8 cellular contexts compared by ENCODE assay signal in genomic region chr4:76948441-76949292, GRCh38. TPM values are rescaled to one million over a fixed set of nuclear protein-coding genes. Genes with fewer than 3 reads are reported as not detected.
A peak's percentile ranks its signal among the peaks of the same experiment; 100 is the strongest.
DNase-seq lines count a peak whose midpoint lies in the region; ATAC-seq and TF ChIP-seq lines count a peak whose summit lies in the region.

No MANE protein-coding gene starts in this region.

- H3K4me3 ChIP-seq in IMR-90 (ENCODE audit: insufficient read depth, low read depth, low read length) (peak overlapping the region; percentile 57), trophoblast cell (ENCODE audit: low read depth, low read length) (peak overlapping the region; percentile 99), urinary bladder (ENCODE audit: low read depth, low read length) (peak overlapping the region; percentile 87)

- peak; percentile 25 for TF ChIP-seq CTCF in IMR-90 (conservative IDR thresholded peaks at IDR 0.05; ENCODE audit: low read depth, low read length)

- DNase-seq in DMS79 (lab: John Stamatoyannopoulos, UW): peak; percentile 55
- DNase-seq in IMR-90: peak; percentile 76
- DNase-seq in Right ventricle myocardium superior: peak; percentile 82
- peak; percentile 67 to 76 for DNase-seq in trophoblast cell

- H3K9ac ChIP-seq in IMR-90 (ENCODE audit: low read depth, low read length) (peak overlapping the region; percentile 79), trophoblast cell (ENCODE audit: low read length) (peak overlapping the region; percentile 93)

- no peak for TF ChIP-seq POLR2A in IMR-90 (IDR thresholded peaks at IDR 0.05; ENCODE audit: low read depth, low read length)

- H4K8ac ChIP-seq in IMR-90 (ENCODE audit: low read depth in 2 of 2, low read length in 2 of 2) (peak overlapping the region; percentile 30 to 84; a peak in 2 of 4 replicates), trophoblast cell (ENCODE audit: low read depth, low read length) (peak overlapping the region; percentile 95)

- peak overlapping the region; percentile 84 for H3K4me3 Mint-ChIP-seq in activated naive CD8-positive, alpha-beta T cell

- peak overlapping the region; percentile 64 for H3K56ac ChIP-seq in IMR-90 (ENCODE audit: extremely low read depth, insufficient read depth, low read length)

- peak overlapping the region; percentile 94 for H2BK12ac ChIP-seq in trophoblast cell (ENCODE audit: low read length)

- H3K23ac ChIP-seq in IMR-90 (ENCODE audit: low read depth, low read length) (peak overlapping the region; percentile 89), trophoblast cell (ENCODE audit: low read length) (no peak overlapping the region)

- in situ Hi-C loops in IMR-90 (cut with MboI; ENCODE audit: low sequenced_read_pairs): loop anchor here (10.0 kb wide), 2 partner anchors 164 to 434 kb away; no protein-coding TSS in a partner anchor

- WGBS in IMR-90 (ENCODE audit: extremely low coverage in 2 of 2, insufficient read length in 1 of 2), 2 experiments: 0% methylated on average over 36 of the region's 63 CpGs; no CpG with 5 or more reads in 1 of the 2 experiments
- WGBS in trophoblast cell (ENCODE audit: extremely low coverage, insufficient coverage, insufficient read length): no CpG with 5 or more reads among the region's 63 CpGs
- WGBS in urinary bladder: 3% methylated on average over 63 of the region's 63 CpGs

- no TSS peak for BruUV-seq in IMR-90 (replicated peaks; lab: Mats Ljungman, UMichigan)

- peak overlapping the region; percentile 27 for H4K5ac ChIP-seq in IMR-90 (ENCODE audit: low read depth, low read length)

- peak overlapping the region; percentile 55 for H3K18ac ChIP-seq in IMR-90 (ENCODE audit: low read depth, low read length)
- peak overlapping the region; percentile 99 for H3K18ac ChIP-seq in trophoblast cell (ENCODE audit: low read length)

- H3K27ac ChIP-seq in IMR-90 (ENCODE audit: insufficient read depth, low read length) (peak overlapping the region; percentile 89), trophoblast cell (ENCODE audit: low read depth, low read length) (peak overlapping the region; percentile 98), urinary bladder (ENCODE audit: low read depth) (peak overlapping the region; percentile 87)

- H3K36me3 Mint-ChIP-seq in activated naive CD8-positive, alpha-beta T cell: no peaks in the 10 kb centered on the region

- H2AK5ac ChIP-seq in IMR-90 (ENCODE audit: low read depth, low read length) (peak overlapping the region; percentile 89), trophoblast cell (ENCODE audit: low read length) (peak overlapping the region; percentile 91)

- H3K4me2 ChIP-seq in IMR-90 (ENCODE audit: low read depth, low read length): peak overlapping the region; percentile 92
- peak overlapping the region; percentile 63 for H3K4me2 ChIP-seq in trophoblast cell (ENCODE audit: low read length)

- H3K4me1 Mint-ChIP-seq in activated naive CD8-positive, alpha-beta T cell (ENCODE audit: low read depth): peaks cover 21% of the 10 kb centered on the region

- H3K27ac Mint-ChIP-seq in activated naive CD8-positive, alpha-beta T cell: peak overlapping the region; percentile 28

- H3K4me1 ChIP-seq in IMR-90 (ENCODE audit: control insufficient read depth, insufficient read depth, low read length) (peaks cover 4% of the 10 kb centered on the region), trophoblast cell (ENCODE audit: control insufficient read depth in 1 of 2, insufficient read depth in 2 of 2, low read length in 2 of 2) (peaks cover 10% of the 10 kb centered on the region in 2 experiments), urinary bladder (ENCODE audit: insufficient read depth) (no peaks in the 10 kb centered on the region)

- H3K79me2 ChIP-seq in trophoblast cell (ENCODE audit: control insufficient read depth, insufficient read depth, low read length, poor library complexity): peaks cover 30% of the 10 kb centered on the region

- H2AFZ ChIP-seq in IMR-90 (replicated peaks; ENCODE audit: low read length, poor library complexity) (peak overlapping the region; percentile 90), trophoblast cell (ENCODE audit: insufficient read depth, low read length, poor library complexity) (peak overlapping the region; percentile 91)

- POLR2A ChIA-PET in IMR-90 (lab: Charles Lee; ENCODE audit: unreplicated experiment): interaction anchor here (0.6 to 1.5 kb wide), 5 partner anchors 29 to 184 kb away, joined by 3 to 4 read pairs (median 4); no protein-coding TSS in a partner anchor

- H3K36me3 ChIP-seq in IMR-90 (ENCODE audit: control insufficient read depth, insufficient read depth, low read length) (no peaks in the 10 kb centered on the region; the same call in 1 of the 2 replicates), trophoblast cell (ENCODE audit: control insufficient read depth in 1 of 2, insufficient read depth in 2 of 2, low read length in 2 of 2) (peaks cover 2 to 4% of the 10 kb centered on the region in 2 experiments), urinary bladder (ENCODE audit: insufficient read depth) (no peaks in the 10 kb centered on the region)

- peak; percentile 8; the same call in 1 of the 2 replicates for TF ChIP-seq RAD21 in IMR-90 (IDR thresholded peaks at IDR 0.05; ENCODE audit: low read length)

- peak overlapping the region; percentile 89 for H4K12ac ChIP-seq in trophoblast cell (ENCODE audit: low read depth, low read length)

- peak overlapping the region; percentile 98 for H2AK9ac ChIP-seq in IMR-90 (replicated peaks; ENCODE audit: low read depth, low read length, poor library complexity)

- H3K14ac ChIP-seq in IMR-90 (replicated peaks; ENCODE audit: low read depth, low read length): peak overlapping the region; percentile 79
- H3K14ac ChIP-seq in trophoblast cell (ENCODE audit: low read length): peak overlapping the region; percentile 97

- no peaks in the 10 kb centered on the region for H3K27me3 Mint-ChIP-seq in activated naive CD8-positive, alpha-beta T cell

- H3K4ac ChIP-seq in IMR-90 (ENCODE audit: low read depth, low read length): peak overlapping the region; percentile 93
- peak overlapping the region; percentile 89 for H3K4ac ChIP-seq in trophoblast cell (ENCODE audit: low read depth, low read length)

- no peaks in the 10 kb centered on the region for H3K9me3 ChIP-seq in IMR-90 (ENCODE audit: control insufficient read depth, insufficient read depth, low read length)
- H3K9me3 ChIP-seq in trophoblast cell (ENCODE audit: insufficient read depth, low read depth, low read length): no peaks in the 10 kb centered on the region

- H2BK20ac ChIP-seq in IMR-90 (ENCODE audit: low read depth, low read length): peak overlapping the region; percentile 57; the same call in 1 of the 2 replicates

- H3K27me3 ChIP-seq in IMR-90 (ENCODE audit: control insufficient read depth, insufficient read depth, low read length) (no peaks in the 10 kb centered on the region), trophoblast cell (ENCODE audit: insufficient read depth, low read length) (no peaks in the 10 kb centered on the region)

- peak; percentile 41 for ATAC-seq in GM21576 (IDR thresholded peaks at IDR 0.05; ENCODE audit: unreplicated experiment)
- ATAC-seq in IMR-90 (ENCODE audit: low read depth): peak; percentile 40
- ATAC-seq in SK-N-SH treated with all-trans-retinoic acid at 6 μM for 48 hours: peak; percentile 61
- ATAC-seq in Right ventricle myocardium superior (ENCODE audit: poor library complexity): peak; percentile 60

- H2BK15ac ChIP-seq in IMR-90 (ENCODE audit: low read depth, low read length): peak overlapping the region; percentile 53; the same call in 2 of the 3 replicates

- peaks cover 37% of the 10 kb centered on the region for H4K20me1 ChIP-seq in IMR-90 (ENCODE audit: insufficient read depth, low read length)

- peaks cover 3% of the 10 kb centered on the region for H3K9me1 ChIP-seq in IMR-90 (ENCODE audit: insufficient read depth, low read length)

- H2BK120ac ChIP-seq in IMR-90 (ENCODE audit: low read depth, low read length) (peak overlapping the region; percentile 65), trophoblast cell (ENCODE audit: insufficient read depth, low read length, poor library complexity) (peak overlapping the region; percentile 96)

- H2BK5ac ChIP-seq in IMR-90 (ENCODE audit: low read depth, low read length, poor library complexity, severe bottlenecking) (peak overlapping the region; percentile 88), trophoblast cell (ENCODE audit: low read depth, low read length, poor library complexity) (peak overlapping the region; percentile 97)

- no peaks in the 10 kb centered on the region for H3K9me3 Mint-ChIP-seq in activated naive CD8-positive, alpha-beta T cell (ENCODE audit: low read depth)

- CTCF ChIA-PET in IMR-90 (lab: Yijun Ruan, JAX): interaction anchor here (0.7 to 0.9 kb wide), 2 partner anchors 48 to 91 kb away, joined by 3 read pairs; no protein-coding TSS in a partner anchor

- H3K79me1 ChIP-seq in IMR-90 (ENCODE audit: low read depth in 1 of 2, low read length in 2 of 2) (peaks cover 5 to 46% of the 10 kb centered on the region in 2 experiments; a peak in 3 of 4 replicates), trophoblast cell (ENCODE audit: low read length) (peaks cover 35% of the 10 kb centered on the region)

- dilution Hi-C loops in IMR-90 (cut with HindIII; ENCODE audit: low sequenced_read_pairs, unreplicated experiment): no loop called here

- H4K91ac ChIP-seq in IMR-90 (ENCODE audit: insufficient read depth, low read depth, low read length): peak overlapping the region; percentile 87
- H4K91ac ChIP-seq in trophoblast cell (ENCODE audit: low read depth, low read length): peak overlapping the region; percentile 97

- intact Hi-C loops in IMR-90 (cut with micrococcal nuclease): loop anchor here (1.0 to 10.0 kb wide), 5 partner anchors 166 to 437 kb away; no protein-coding TSS in a partner anchor
- intact Hi-C loops in Right ventricle myocardium superior (cut with DNase I): no loop called here

TF ChIP-seq in IMR-90, 13 proteins besides CTCF, POLR2A, EP300 and RAD21 (continues in another document):
- TF ChIP-seq BHLHE40 (IDR thresholded peaks at IDR 0.05; ENCODE audit: low read depth, low read length): peak; percentile 30

RNA-seq across cellular contexts. Expression of gene SEPTIN11, which starts 0.9 kb away (rescaled TPM):
- total RNA-seq in IMR-90 (2012; rRNA removed) (573 and 632 TPM in 2 replicates), Right ventricle myocardium superior (25.4 TPM), urinary bladder (199 TPM)
- polyA plus RNA-seq in IMR-90 (2012; rRNA removed) (258 and 267 TPM in 2 replicates), urinary bladder (38.7 TPM)
- 75.9 and 85.0 TPM in 2 replicates for polyA plus RNA-seq in IMR-90 (2012; cell fraction: cytosol; rRNA removed)
- 36.2 and 197 TPM in 2 replicates for polyA plus RNA-seq in IMR-90 (2012; cell fraction: nucleus; rRNA removed; ENCODE audit: low replicate concordance)
- 151 and 154 TPM in 2 replicates for polyA plus RNA-seq in trophoblast cell (2013)

RNA-seq across cellular contexts. Expression of gene SOWAHB, which starts 50.7 kb away (rescaled TPM):
- total RNA-seq in IMR-90 (2012; rRNA removed) (under 0.01 TPM in 1 of 2 replicates, not detected in the other), Right ventricle myocardium superior (not detected), urinary bladder (3.9 TPM)
- polyA plus RNA-seq in IMR-90 (2012; rRNA removed) (not detected in 2 replicates), urinary bladder (1.0 TPM)
- 0.01 and 0.02 TPM in 2 replicates for polyA plus RNA-seq in IMR-90 (2012; cell fraction: cytosol; rRNA removed)
- polyA plus RNA-seq in IMR-90 (2012; cell fraction: nucleus; rRNA removed; ENCODE audit: low replicate concordance): 0.02 and 0.03 TPM in 2 replicates
- 2.1 and 2.2 TPM in 2 replicates for polyA plus RNA-seq in trophoblast cell (2013)

Comparison
In these comparisons a context has a peak if more than half of its experiments do, and no peak if none do; other contexts are left out.
1. Peak in every context shown above with its lines: DNase-seq, ATAC-seq, H3K4me3 ChIP-seq and H3K27ac ChIP-seq.